Comparison of ENCODE assay signal across 21 cellular contexts in the genomic region with DNA sequence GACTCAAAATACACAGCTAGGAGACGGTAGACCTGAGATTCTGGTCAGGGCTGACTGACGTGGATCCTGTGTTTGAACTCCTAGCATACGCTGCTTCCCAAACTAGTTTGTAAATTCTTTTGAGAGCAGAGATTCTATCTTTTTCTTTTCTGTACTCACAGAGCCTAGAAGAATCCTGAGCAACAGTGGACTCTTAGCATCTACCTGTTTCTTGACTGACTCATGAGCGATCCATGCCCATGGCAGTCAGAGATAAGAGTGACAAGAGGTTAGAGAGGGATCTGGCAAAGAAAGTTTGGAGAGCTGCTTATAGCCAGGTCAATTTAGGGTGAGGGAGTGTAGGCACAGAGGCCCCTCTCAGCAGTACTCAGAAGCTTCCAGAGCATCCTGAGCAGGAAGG. TPM values are rescaled to one million over a fixed set of nuclear protein-coding genes. Genes with fewer than 3 reads are reported as not detected.
DNase-seq lines count a peak whose midpoint lies in the region; ATAC-seq, FAIRE-seq and TF ChIP-seq lines count a peak whose summit lies in the region.
"Had no signal": no experiment of that assay in that cellular context is flagged by ENCODE, and none has a peak within 500 bp of the region (broad histone marks: within the 10 kb centered on the region; RNA-seq: fewer than 3 reads in every experiment).

No MANE protein-coding gene starts in this region.

- TF ChIP-seq POLR2A in A549 (IDR thresholded peaks at IDR 0.05; ENCODE audit: low read length) (no peak), suprapubic skin (IDR thresholded peaks at IDR 0.05) (no peak)

- FAIRE-seq in A549 (lab: Jason Lieb, UNC) (no peak), pancreas (lab: Jason Lieb, UNC) (no peak)
- FAIRE-seq: GM12878, H1 had no signal

- DNase-seq in A549 (ENCODE audit: low read depth in 1 of 2, low spot score in 1 of 2) = no peak
- peak; percentile 25 for DNase-seq in NCI-H226
- DNase-seq in islet precursor cell = peak; percentile 75
- no peak for DNase-seq in suprapubic skin (ENCODE audit: low spot score in 2 of 2)
- DNase-seq in NOMO-1 treated with DMSO at 0.1 percent for 48 hours (lab: John Stamatoyannopoulos, UW; ENCODE audit: unreplicated experiment) = no peak
- no peak for DNase-seq in pancreas
- DNase-seq: 8988T; BE2C; C1 segment of cervical spinal cord; CD4-positive, CD25-positive, alpha-beta regulatory T cell; CD8-positive, alpha-beta memory T cell; COR-L47; DMS 273 treated with DMSO at 0.1 percent for 48 hours; DMS53; DND-41; EL; H9 had no signal

- intact Hi-C loops in pancreas (cut with DNase I) = no loop called here

- POLR2A ChIA-PET in A549 (lab: Yijun Ruan, JAX) = interaction anchor here (1.2 kb wide), 1 partner anchor 41 kb away, joined by 7 read pairs; the partner anchor contains the start of gene PPP1CB

- H3K27ac ChIP-seq in A549 (peak overlapping the region; percentile 27 to 82; a peak in 5 of 6 replicates), suprapubic skin (peak overlapping the region; percentile 72), pancreas (no peak overlapping the region)

- ATAC-seq in A549 = peak in 1 of 2 experiments; percentile 28; a peak in 2 of 6 replicates
- ATAC-seq in GM21825 (IDR thresholded peaks at IDR 0.05; ENCODE audit: unreplicated experiment) = no peak
- no peak for ATAC-seq in pancreas
- ATAC-seq: GM12878, HepG2 had no signal

- H3K36me3 ChIP-seq in suprapubic skin (no peaks in the 10 kb centered on the region), pancreas (no peaks in the 10 kb centered on the region)
- H3K36me3 ChIP-seq: BE2C had no signal

- peaks cover 53% of the 10 kb centered on the region for H3K4me1 ChIP-seq in A549
- H3K4me1 ChIP-seq in suprapubic skin = peaks cover 31% of the 10 kb centered on the region
- H3K4me1 ChIP-seq in pancreas = peaks cover 0 to 1% (median 0%) of the 10 kb centered on the region in 3 donors
- H3K4me1 ChIP-seq: BE2C had no signal

- H3K4me3 ChIP-seq in A549 (no peak overlapping the region), suprapubic skin (no peak overlapping the region), pancreas (no peak overlapping the region)
- H3K4me3 ChIP-seq: GM12878 had no signal

- H3K9me3 ChIP-seq in A549 (peaks cover 1% of the 10 kb centered on the region; the same call in 2 of the 3 replicates), suprapubic skin (no peaks in the 10 kb centered on the region), pancreas (no peaks in the 10 kb centered on the region)

- no peak for TF ChIP-seq EP300 in A549 (IDR thresholded peaks at IDR 0.05)
- no peak for TF ChIP-seq EP300 in suprapubic skin (IDR thresholded peaks at IDR 0.05)

- CTCF ChIA-PET in A549 (lab: Yijun Ruan, JAX) = interaction anchor here (1.0 to 1.3 kb wide), 2 partner anchors 116 to 144 kb away, joined by 4 to 10 read pairs; no protein-coding TSS in a partner anchor

- peak overlapping the region; percentile 2; the same call in 1 of the 3 replicates for H3K4me2 ChIP-seq in A549

- H3K27me3 ChIP-seq in suprapubic skin (no peaks in the 10 kb centered on the region), pancreas (no peaks in the 10 kb centered on the region)
- H3K27me3 ChIP-seq: BE2C had no signal

- TF ChIP-seq CTCF in A549 (IDR thresholded peaks at IDR 0.05) = no peak
- TF ChIP-seq CTCF in suprapubic skin (IDR thresholded peaks at IDR 0.05) = no peak
- no peak for TF ChIP-seq CTCF in pancreas (IDR thresholded peaks at IDR 0.05)

- no peak for TF ChIP-seq RAD21 in A549 (conservative IDR thresholded peaks at IDR 0.05 in 1 of 2, IDR thresholded peaks at IDR 0.05 in 1 of 2)

- WGBS in A549 (ENCODE audit: missing lambda C conversion rate) = 89% methylated on average over 4 of the region's 4 CpGs
- 85% methylated on average over 4 of the region's 4 CpGs for whole genome bisulfite sequencing in suprapubic skin
- 92 to 96% methylated on average over 4 of the region's 4 CpGs for WGBS in pancreas, 2 donors

TF ChIP-seq in A549, 52 proteins besides CTCF, POLR2A, EP300 and RAD21:
- TF ChIP-seq PBX3 (IDR thresholded peaks at IDR 0.05) (no peak), E2F6 (IDR thresholded peaks at IDR 0.05; ENCODE audit: borderline replicate concordance, low read depth) (no peak), HOXB5 (CRISPR knock-in tag; IDR thresholded peaks at IDR 0.05) (no peak), MAZ (IDR thresholded peaks at IDR 0.05; ENCODE audit: borderline replicate concordance, low read depth, low read length) (no peak), ZNF302 (CRISPR knock-in tag; IDR thresholded peaks at IDR 0.05) (no peak), EHF (CRISPR knock-in tag; IDR thresholded peaks at IDR 0.05) (no peak), KDM1A (IDR thresholded peaks at IDR 0.05; ENCODE audit: low read depth) (no peak), CHD2 (IDR thresholded peaks at IDR 0.05; ENCODE audit: low read length, partially characterized antibody) (no peak), POLR2AphosphoS2 (conservative IDR thresholded peaks at IDR 0.05; ENCODE audit: low read length) (no peak), NR3C1 (IDR thresholded peaks at IDR 0.05) (no peak), ZC3H11A (IDR thresholded peaks at IDR 0.05) (no peak), PHF8 (IDR thresholded peaks at IDR 0.05; ENCODE audit: borderline replicate concordance, low read depth) (no peak), KDM5A (IDR thresholded peaks at IDR 0.05) (no peak), HES2 (IDR thresholded peaks at IDR 0.05) (no peak), CBX8 (IDR thresholded peaks at IDR 0.05) (no peak), NPAS2 (CRISPR knock-in tag; IDR thresholded peaks at IDR 0.05; ENCODE audit: borderline replicate concordance) (no peak), RFX5 (IDR thresholded peaks at IDR 0.05) (no peak)
- TF ChIP-seq, protein P1, sequence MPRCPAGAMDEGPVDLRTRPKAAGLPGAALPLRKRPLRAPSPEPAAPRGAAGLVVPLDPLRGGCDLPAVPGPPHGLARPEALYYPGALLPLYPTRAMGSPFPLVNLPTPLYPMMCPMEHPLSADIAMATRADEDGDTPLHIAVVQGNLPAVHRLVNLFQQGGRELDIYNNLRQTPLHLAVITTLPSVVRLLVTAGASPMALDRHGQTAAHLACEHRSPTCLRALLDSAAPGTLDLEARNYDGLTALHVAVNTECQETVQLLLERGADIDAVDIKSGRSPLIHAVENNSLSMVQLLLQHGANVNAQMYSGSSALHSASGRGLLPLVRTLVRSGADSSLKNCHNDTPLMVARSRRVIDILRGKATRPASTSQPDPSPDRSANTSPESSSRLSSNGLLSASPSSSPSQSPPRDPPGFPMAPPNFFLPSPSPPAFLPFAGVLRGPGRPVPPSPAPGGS (IDR thresholded peaks at IDR 0.05) = no peak
- TF ChIP-seq, protein P2, sequence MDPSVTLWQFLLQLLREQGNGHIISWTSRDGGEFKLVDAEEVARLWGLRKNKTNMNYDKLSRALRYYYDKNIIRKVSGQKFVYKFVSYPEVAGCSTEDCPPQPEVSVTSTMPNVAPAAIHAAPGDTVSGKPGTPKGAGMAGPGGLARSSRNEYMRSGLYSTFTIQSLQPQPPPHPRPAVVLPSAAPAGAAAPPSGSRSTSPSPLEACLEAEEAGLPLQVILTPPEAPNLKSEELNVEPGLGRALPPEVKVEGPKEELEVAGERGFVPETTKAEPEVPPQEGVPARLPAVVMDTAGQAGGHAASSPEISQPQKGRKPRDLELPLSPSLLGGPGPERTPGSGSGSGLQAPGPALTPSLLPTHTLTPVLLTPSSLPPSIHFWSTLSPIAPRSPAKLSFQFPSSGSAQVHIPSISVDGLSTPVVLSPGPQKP (IDR thresholded peaks at IDR 0.05; ENCODE audit: low read depth, low read length) = no peak

RNA-seq across cellular contexts. Expression of gene PPP1CB, which starts 41.1 kb away (rescaled TPM):
- 119 and 188 TPM in 2 replicates for polyA plus RNA-seq in A549 (2011; rRNA removed)
- 21.2 and 22.3 TPM in 2 replicates for polyA plus RNA-seq in A549 (2012; cell fraction: cytosol; rRNA removed)
- 13.8 and 16.9 TPM in 2 replicates for polyA plus RNA-seq in A549 (2012; cell fraction: nucleus; rRNA removed)
- polyA plus RNA-seq in A549 (2017; fragmentation: RNase III; extraction: RNeasy Plus Mini Kit Qiagen cat#74134 plus additional on column Dnase treatment) = 143 to 165 TPM (median 147 TPM) in 3 replicates
- 112 and 145 TPM in 2 replicates for polyA minus RNA-seq in A549 (2011; rRNA and poly(A)+ RNA removed)
- total RNA-seq in suprapubic skin = 100 to 1,000 TPM; 105 to 151 (median 148) TPM
- 100 to 1,000 TPM in 3 of 6 donors, 10 to 100 TPM in 3; 78.4 to 205 (median 98.7) TPM for total RNA-seq in pancreas
- polyA plus RNA-seq in pancreas = 10 to 100 TPM; 33.2 to 50.3 TPM

Comparison
In these comparisons a context has a peak if more than half of its experiments do, and no peak if none do; other contexts are left out.
1. DNase-seq: peak in NCI-H226 (single experiment) and islet precursor cell (single experiment); none in A549 (0 of 2), suprapubic skin (0 of 2), NOMO-1 treated with DMSO at 0.1 percent for 48 hours (single experiment) and pancreas (0 of 6).
2. H3K27ac ChIP-seq: peak in A549 (2 of 2) and suprapubic skin (single experiment); none in pancreas (0 of 4).